ENCODE assay signal across 23 cellular contexts in the genomic region with DNA sequence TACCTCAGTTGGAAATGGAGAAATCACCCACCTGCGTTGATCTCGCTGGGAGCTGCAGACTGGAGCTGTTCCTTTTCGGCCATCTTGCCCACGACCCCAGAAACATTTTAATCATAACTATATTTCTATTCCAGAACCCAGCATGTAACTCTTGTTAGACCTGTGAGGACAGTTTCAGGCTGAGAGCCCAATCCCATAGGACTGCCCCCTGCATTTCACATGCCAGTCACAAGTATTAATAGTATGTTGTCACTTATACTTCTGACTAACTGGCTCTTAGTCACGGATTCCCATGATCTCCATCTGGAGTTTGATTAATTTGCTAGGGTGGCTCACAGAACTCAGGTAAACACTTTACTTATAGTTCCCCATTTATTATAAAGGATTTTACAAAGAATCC.
"Had no signal": no experiment of that assay in that cellular context is flagged by ENCODE, and none has a peak within 500 bp of the region (broad histone marks: within the 10 kb centered on the region; RNA-seq: fewer than 3 reads in every experiment).

No MANE protein-coding gene starts in this region.

- ATAC-seq: foreskin keratinocyte; gastroesophageal sphincter; heart left ventricle; left cardiac atrium; left lung; naive thymus-derived CD4-positive, alpha-beta T cell; sciatic nerve; stimulated activated memory B cell treated with anti-CD40 and anti-IgM and Interleukin-4, amounts not matched to agents 10 μg/mL and 1 μg/mL and 100 μg/mL, for 72 hours; stimulated activated naive CD8-positive, alpha-beta T cell treated with anti-CD3 and anti-CD28 coated beads, Interleukin-15, Interleukin-2, amounts not matched to agents 100 U/mL and 50 U/mL, for 24 hours had no signal

- DNase-seq: colonic mucosa; effector memory CD4-positive, alpha-beta T cell; foreskin keratinocyte; heart left ventricle; left cardiac atrium; left lung; mammary epithelial cell; mesendoderm; midbrain; naive thymus-derived CD4-positive, alpha-beta T cell; stimulated activated CD4-positive, alpha-beta T cell treated with anti-CD3 and anti-CD28 coated beads, Interleukin-12 subunit alpha, Interleukin-12 subunit beta, amount 100 ng/mL, for 4 hours; stimulated activated CD4-positive, alpha-beta T cell treated with anti-CD3 and anti-CD28 coated beads, Interleukin-1b, Interleukin-23, amount 100 ng/mL, for 48 hours; stimulated activated CD4-positive, alpha-beta T cell treated with anti-CD3 and anti-CD28 coated beads, Interleukin-4, amount 100 ng/mL, for 1 hour; stimulated activated naive CD8-positive, alpha-beta T cell treated with anti-CD3 and anti-CD28 coated beads, Interleukin-15, Interleukin-2, amounts not matched to agents 100 U/mL and 50 U/mL, for 24 hours; substantia nigra; testis; tibial artery had no signal

- H3K4me3 ChIP-seq: colonic mucosa, gastroesophageal sphincter, heart left ventricle, hepatocyte, left lung, neural progenitor cell, smooth muscle cell, testis, tibial artery had no signal
